ENCODE assay signal across 13 cellular contexts in the genomic region with DNA sequence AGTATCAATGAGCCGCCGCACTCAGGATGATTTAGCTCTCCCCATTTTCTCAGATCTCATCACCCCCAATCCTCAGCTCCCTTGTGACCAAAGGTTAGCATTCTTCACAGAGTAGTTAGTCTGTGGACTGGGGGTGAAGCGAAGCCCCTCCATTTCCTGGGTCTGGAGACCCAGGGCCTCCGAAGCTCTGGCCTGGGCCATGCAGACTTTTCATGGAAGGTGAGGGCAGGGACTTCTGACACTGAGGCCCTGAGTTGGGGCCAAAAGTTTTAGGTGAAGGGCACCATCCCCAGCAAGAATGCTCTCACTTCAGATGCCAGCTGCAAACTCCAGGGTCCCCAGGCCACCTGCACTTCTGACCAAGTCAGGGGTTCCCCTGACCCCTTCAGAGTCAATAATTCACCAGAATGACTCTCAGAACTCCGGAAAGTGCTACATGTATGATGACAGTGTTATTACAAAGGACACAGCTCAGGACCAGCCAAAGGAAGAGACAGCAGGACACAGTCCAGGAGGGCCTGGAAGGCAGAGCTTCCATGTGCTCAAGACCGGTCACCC.
A peak's percentile ranks its signal among the peaks of the same experiment; 100 is the strongest.
DNase-seq lines count a peak whose midpoint lies in the region; ATAC-seq and TF ChIP-seq lines count a peak whose summit lies in the region.
"Had no signal": no experiment of that assay in that cellular context is flagged by ENCODE, and none has a peak within 500 bp of the region (broad histone marks: within the 10 kb centered on the region; RNA-seq: fewer than 3 reads in every experiment).

No MANE protein-coding gene starts in this region.

- peaks cover 88% of the 10 kb centered on the region for H3K4me1 Mint-ChIP-seq in activated T-cell treated with anti-CD3 and anti-CD28 coated beads, Interleukin-2, amount 50 U/mL, for 24 hours (ENCODE audit: low read depth)
- peaks cover 59% of the 10 kb centered on the region for H3K4me1 Mint-ChIP-seq in activated T-cell treated with anti-CD3 and anti-CD28 coated beads, Interleukin-2, amount 50 U/mL, for 4 hours (ENCODE audit: low read depth)

- peaks cover 4% of the 10 kb centered on the region for H3K36me3 Mint-ChIP-seq in activated T-cell treated with anti-CD3 and anti-CD28 coated beads, Interleukin-2, amount 50 U/mL, for 24 hours (ENCODE audit: low read depth)
- H3K36me3 Mint-ChIP-seq in activated T-cell treated with anti-CD3 and anti-CD28 coated beads, Interleukin-2, amount 50 U/mL, for 4 hours (ENCODE audit: insufficient read depth): no peaks in the 10 kb centered on the region

- H3K4me1 ChIP-seq in lung (ENCODE audit: control insufficient read depth in 2 of 2, insufficient read depth in 2 of 2, low read length in 2 of 2): peaks cover 0 to 1% of the 10 kb centered on the region in 2 donors

- H3K4me3 Mint-ChIP-seq in activated T-cell treated with anti-CD3 and anti-CD28 coated beads, Interleukin-2, amount 50 U/mL, for 24 hours: no peak overlapping the region
- no peak overlapping the region for H3K4me3 Mint-ChIP-seq in activated T-cell treated with anti-CD3 and anti-CD28 coated beads, Interleukin-2, amount 50 U/mL, for 4 hours

- no peaks in the 10 kb centered on the region for H3K9me3 Mint-ChIP-seq in activated T-cell treated with anti-CD3 and anti-CD28 coated beads, Interleukin-2, amount 50 U/mL, for 24 hours
- H3K9me3 Mint-ChIP-seq in activated T-cell treated with anti-CD3 and anti-CD28 coated beads, Interleukin-2, amount 50 U/mL, for 4 hours: no peaks in the 10 kb centered on the region

- WGBS in lung, 2 donors: 94 to 95% methylated on average over 6 of the region's 6 CpGs

- H3K36me3 ChIP-seq in lung (ENCODE audit: control insufficient read depth in 2 of 2, insufficient read depth in 2 of 2, low read length in 2 of 2): no peaks in the 10 kb centered on the region
- H3K36me3 ChIP-seq: ovary had no signal

- no peak overlapping the region for H3K4me3 ChIP-seq in lung
- H3K4me3 ChIP-seq: ovary had no signal

- no peak for ATAC-seq in activated T-cell treated with anti-CD3 and anti-CD28 coated beads, Interleukin-2, amount 50 U/mL, for 4 hours
- ATAC-seq in GM19463 (IDR thresholded peaks at IDR 0.05; ENCODE audit: unreplicated experiment) (peak; percentile 21), HG03354 (IDR thresholded peaks at IDR 0.05; ENCODE audit: poor library complexity, severe bottlenecking, unreplicated experiment) (peak; percentile 43), lung (ENCODE audit: insufficient read depth, low FRiP score) (no peak)

- no peak for TF ChIP-seq CTCF in lung (IDR thresholded peaks at IDR 0.05; ENCODE audit: control extremely low read depth, extremely low read depth)

- no peaks in the 10 kb centered on the region for H3K27me3 ChIP-seq in lung (ENCODE audit: control insufficient read depth, insufficient read depth)
- H3K27me3 ChIP-seq: ovary had no signal

- no peaks in the 10 kb centered on the region for H3K27me3 Mint-ChIP-seq in activated T-cell treated with anti-CD3 and anti-CD28 coated beads, Interleukin-2, amount 50 U/mL, for 24 hours
- no peaks in the 10 kb centered on the region for H3K27me3 Mint-ChIP-seq in activated T-cell treated with anti-CD3 and anti-CD28 coated beads, Interleukin-2, amount 50 U/mL, for 4 hours (ENCODE audit: low read depth)

- peak overlapping the region; percentile 99 for H3K27ac Mint-ChIP-seq in activated T-cell treated with anti-CD3 and anti-CD28 coated beads, Interleukin-2, amount 50 U/mL, for 24 hours

- no peak for DNase-seq in activated T-cell treated with anti-CD3 and anti-CD28 coated beads, Interleukin-2, amount 50 U/mL, for 24 hours
- no peak for DNase-seq in activated T-cell treated with anti-CD3 and anti-CD28 coated beads, Interleukin-2, amount 50 U/mL, for 4 hours
- DNase-seq in lung (ENCODE audit: low spot score) (peak; percentile 15), NCI-H446 (lab: John Stamatoyannopoulos, UW) (no peak)
- DNase-seq in stimulated activated CD4-positive, alpha-beta T cell treated with anti-CD3 and anti-CD28 coated beads, Interleukin-4, amount 100 ng/mL, for 4 hours: no peak
- no peak for DNase-seq in activated CD4-positive, CD25-positive, alpha-beta regulatory T cell (lab: John Stamatoyannopoulos, UW)
- DNase-seq: IMR-90, NCI-H1105, NCI-H526 treated with DMSO at 0.1 percent for 48 hours, Right ventricle myocardium superior had no signal

- no peaks in the 10 kb centered on the region for H3K9me3 ChIP-seq in lung (ENCODE audit: control insufficient read depth in 2 of 2, insufficient read depth in 1 of 2, low read length in 1 of 2)
- H3K9me3 ChIP-seq: ovary had no signal

- no peak overlapping the region for H3K27ac ChIP-seq in lung (ENCODE audit: low read depth in 1 of 2, low read length in 1 of 2)
- H3K27ac ChIP-seq: ovary had no signal

Comparison
In these comparisons a context has a peak if more than half of its experiments do, and no peak if none do; other contexts are left out.
1. ATAC-seq: peak in GM19463 (single experiment) and HG03354 (single experiment); none in activated T-cell treated with anti-CD3 and anti-CD28 coated beads, Interleukin-2, amount 50 U/mL, for 4 hours (0 of 2) and lung (single experiment).